29 cellular contexts compared by ENCODE assay signal in genomic region chr11:76493040-76493439, GRCh38.
"Had no signal": no experiment of that assay in that cellular context is flagged by ENCODE, and none has a peak within 500 bp of the region (broad histone marks: within the 10 kb centered on the region; RNA-seq: fewer than 3 reads in every experiment).

No MANE protein-coding gene starts in this region.

- DNase-seq: stimulated activated CD4-positive, alpha-beta T cell treated with anti-CD3 and anti-CD28 coated beads, Interleukin-2, amount 100 ng/mL, for 48 hours; stimulated activated CD4-positive, alpha-beta T cell treated with anti-CD3 and anti-CD28 coated beads, Interleukin-4, amount 100 ng/mL, for 1 hour; stimulated activated CD4-positive, alpha-beta T cell treated with anti-CD3 and anti-CD28 coated beads, Interleukin-4, amount 100 ng/mL, for 24 hours; stimulated activated CD4-positive, alpha-beta T cell treated with anti-CD3 and anti-CD28 coated beads, Interleukin-4, amount 100 ng/mL, for 4 hours; stimulated activated CD8-positive, alpha-beta memory T cell treated with anti-CD3 and anti-CD28 coated beads, Interleukin-4, amount 100 ng/mL, for 48 hours; stimulated activated naive B cell treated with anti-CD40 and anti-IgM and Interleukin-4, amounts not matched to agents 10 μg/mL and 1 μg/mL and 100 μg/mL, for 72 hours; stimulated activated naive CD4-positive, alpha-beta T cell; stimulated activated naive CD4-positive, alpha-beta T cell treated with Interleukin-2 at 50 U/mL for 16 hours; stimulated activated naive CD8-positive, alpha-beta T cell treated with anti-CD3 and anti-CD28 coated beads, Interleukin-15, amount 100 ng/mL, for 72 hours; stimulated activated naive CD8-positive, alpha-beta T cell treated with anti-CD3 and anti-CD28 coated beads, Interleukin-15, Interleukin-2, amounts not matched to agents 100 U/mL and 50 U/mL, for 24 hours; stomach; substantia nigra; testis; thyroid gland; tibial artery; trophoblast cell; upper lobe of right lung; uterus had no signal

- H3K9me3 Mint-ChIP-seq: stimulated activated effector memory CD8-positive, alpha-beta T cell treated with anti-CD3 and anti-CD28 coated beads, Interleukin-12 subunit alpha, Interleukin-12 subunit beta, amount 100 ng/mL, for 72 hours; stimulated activated memory B cell treated with anti-CD40 and anti-IgM and Interleukin-4, amounts not matched to agents 10 μg/mL and 1 μg/mL and 100 μg/mL, for 72 hours; stimulated activated naive B cell treated with anti-CD40 and anti-IgM and Interleukin-4, amounts not matched to agents 10 μg/mL and 1 μg/mL and 100 μg/mL, for 72 hours; stimulated activated naive CD8-positive, alpha-beta T cell treated with anti-CD3 and anti-CD28 coated beads, Interleukin-15, amount 100 ng/mL, for 72 hours; stimulated activated naive CD8-positive, alpha-beta T cell treated with anti-CD3 and anti-CD28 coated beads, Interleukin-15, Interleukin-2, amounts not matched to agents 100 ng/mL and 50 ng/mL, for 24 hours; type B pancreatic cell had no signal

- H3K27ac Mint-ChIP-seq: stimulated activated effector memory CD8-positive, alpha-beta T cell treated with anti-CD3 and anti-CD28 coated beads, Interleukin-12 subunit alpha, Interleukin-12 subunit beta, amount 100 ng/mL, for 72 hours; stimulated activated memory B cell treated with anti-CD40 and anti-IgM and Interleukin-4, amounts not matched to agents 10 μg/mL and 1 μg/mL and 100 μg/mL, for 72 hours; stimulated activated naive B cell treated with anti-CD40 and anti-IgM and Interleukin-4, amounts not matched to agents 10 μg/mL and 1 μg/mL and 100 μg/mL, for 72 hours; stimulated activated naive CD8-positive, alpha-beta T cell treated with anti-CD3 and anti-CD28 coated beads, Interleukin-15, amount 100 ng/mL, for 72 hours; stimulated activated naive CD8-positive, alpha-beta T cell treated with anti-CD3 and anti-CD28 coated beads, Interleukin-15, Interleukin-2, amounts not matched to agents 100 ng/mL and 50 ng/mL, for 24 hours; type B pancreatic cell had no signal

- H3K4me3 Mint-ChIP-seq: stimulated activated effector memory CD8-positive, alpha-beta T cell treated with anti-CD3 and anti-CD28 coated beads, Interleukin-12 subunit alpha, Interleukin-12 subunit beta, amount 100 ng/mL, for 72 hours; stimulated activated memory B cell treated with anti-CD40 and anti-IgM and Interleukin-4, amounts not matched to agents 10 μg/mL and 1 μg/mL and 100 μg/mL, for 72 hours; stimulated activated naive B cell treated with anti-CD40 and anti-IgM and Interleukin-4, amounts not matched to agents 10 μg/mL and 1 μg/mL and 100 μg/mL, for 72 hours; stimulated activated naive CD8-positive, alpha-beta T cell treated with anti-CD3 and anti-CD28 coated beads, Interleukin-15, amount 100 ng/mL, for 72 hours; stimulated activated naive CD8-positive, alpha-beta T cell treated with anti-CD3 and anti-CD28 coated beads, Interleukin-15, Interleukin-2, amounts not matched to agents 100 ng/mL and 50 ng/mL, for 24 hours; type B pancreatic cell had no signal

- ATAC-seq: stimulated activated effector memory CD8-positive, alpha-beta T cell treated with anti-CD3 and anti-CD28 coated beads, Interleukin-12 subunit alpha, Interleukin-12 subunit beta, amount 100 ng/mL, for 72 hours; stimulated activated memory B cell treated with anti-CD40 and anti-IgM and Interleukin-4, amounts not matched to agents 10 μg/mL and 1 μg/mL and 100 μg/mL, for 72 hours; stimulated activated naive B cell treated with anti-CD40 and anti-IgM and Interleukin-4, amounts not matched to agents 10 μg/mL and 1 μg/mL and 100 μg/mL, for 72 hours; stimulated activated naive CD8-positive, alpha-beta T cell treated with anti-CD3 and anti-CD28 coated beads, Interleukin-15, amount 100 ng/mL, for 72 hours; stimulated activated naive CD8-positive, alpha-beta T cell treated with anti-CD3 and anti-CD28 coated beads, Interleukin-15, Interleukin-2, amounts not matched to agents 100 U/mL and 50 U/mL, for 24 hours had no signal

- H3K9me3 ChIP-seq: stomach, suprapubic skin, testis, thoracic aorta, thyroid gland, tibial artery, tibial nerve, transverse colon, upper lobe of left lung, upper lobe of right lung, uterus, vagina had no signal

- H3K27ac ChIP-seq: stomach, suprapubic skin, testis, thoracic aorta, thyroid gland, tibial artery, tibial nerve, upper lobe of left lung, upper lobe of right lung, uterus, vagina had no signal

- H3K4me1 ChIP-seq: stomach, suprapubic skin, testis, thyroid gland, tibial artery, tibial nerve, upper lobe of left lung, upper lobe of right lung, uterus, vagina had no signal

- H3K27me3 ChIP-seq: stomach, suprapubic skin, testis, thyroid gland, tibial artery, tibial nerve, transverse colon, upper lobe of left lung, upper lobe of right lung, uterus, vagina had no signal

- H3K27me3 Mint-ChIP-seq: stimulated activated memory B cell treated with anti-CD40 and anti-IgM and Interleukin-4, amounts not matched to agents 10 μg/mL and 1 μg/mL and 100 μg/mL, for 72 hours; stimulated activated naive B cell treated with anti-CD40 and anti-IgM and Interleukin-4, amounts not matched to agents 10 μg/mL and 1 μg/mL and 100 μg/mL, for 72 hours; stimulated activated naive CD8-positive, alpha-beta T cell treated with anti-CD3 and anti-CD28 coated beads, Interleukin-15, amount 100 ng/mL, for 72 hours; stimulated activated naive CD8-positive, alpha-beta T cell treated with anti-CD3 and anti-CD28 coated beads, Interleukin-15, Interleukin-2, amounts not matched to agents 100 ng/mL and 50 ng/mL, for 24 hours; type B pancreatic cell had no signal

- H3K4me3 ChIP-seq: stomach, suprapubic skin, testis, thoracic aorta, thyroid gland, tibial artery, tibial nerve, upper lobe of left lung, upper lobe of right lung, uterus, vagina had no signal

- H3K36me3 ChIP-seq: uterus had no signal

- FAIRE-seq: urothelium cell line had no signal
